ENCODE assay signal across 8 cellular contexts in the genomic region with DNA sequence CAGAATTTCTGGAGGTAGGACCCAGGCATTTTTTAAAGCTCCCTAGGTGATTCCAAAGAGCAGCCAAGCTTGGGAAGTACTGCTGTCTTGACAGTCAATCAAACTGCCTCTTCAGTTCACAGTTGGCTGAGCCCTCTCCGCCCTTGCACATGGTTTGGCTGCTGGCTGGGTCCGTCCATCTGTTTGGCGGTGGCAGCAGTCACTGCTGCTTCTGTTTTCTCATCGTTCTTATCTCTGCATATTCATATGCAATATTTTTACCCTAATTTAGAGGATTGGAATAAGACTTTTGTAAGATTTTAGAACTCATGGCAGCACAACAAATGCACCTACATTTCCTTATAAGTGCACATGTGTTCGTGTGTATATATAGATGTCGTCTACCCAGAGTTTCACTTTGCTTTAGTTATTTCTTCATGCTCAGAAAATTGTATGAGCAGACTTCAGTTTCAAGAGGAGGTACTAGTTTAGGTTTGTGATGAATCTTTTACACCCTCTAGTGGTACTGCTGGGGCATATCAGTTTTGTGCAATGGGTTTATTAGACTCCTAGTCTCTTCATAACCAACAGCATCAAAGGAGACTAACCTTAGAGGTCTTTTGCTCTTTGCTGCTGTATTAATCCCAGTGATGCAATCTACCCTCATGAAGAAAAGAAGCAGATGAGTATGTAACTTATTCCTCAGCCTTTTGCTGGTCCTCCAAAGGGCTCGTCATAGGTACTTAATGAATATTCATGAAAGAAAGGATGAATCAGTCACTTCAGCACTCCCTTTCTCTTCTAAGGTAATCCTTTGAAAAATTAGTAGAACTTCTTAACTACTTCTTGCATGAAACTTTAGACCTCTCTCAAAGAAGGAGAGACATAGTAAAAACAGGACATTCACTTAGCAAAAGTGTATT. TPM values are rescaled to one million over a fixed set of nuclear protein-coding genes. Genes with fewer than 3 reads are reported as not detected.
DNase-seq lines count a peak whose midpoint lies in the region; ATAC-seq, FAIRE-seq and TF ChIP-seq lines count a peak whose summit lies in the region.

No MANE protein-coding gene starts in this region.

- RAD21 ChIA-PET in GM12878 (lab: Charles Lee; ENCODE audit: unreplicated experiment), result interaction anchor here (1.0 to 4.5 kb wide), 2 partner anchors 561 to 565 kb away, joined by 4 to 29 read pairs; no protein-coding TSS in a partner anchor

- H3K36me3 ChIP-seq in GM12878 (ENCODE audit: control insufficient read depth in 2 of 2, insufficient read depth in 2 of 2, low read length in 1 of 2) (no peaks in the 10 kb centered on the region), spleen (no peaks in the 10 kb centered on the region)

- no peak overlapping the region for H3K27ac Mint-ChIP-seq in activated CD8-positive, alpha-beta memory T cell treated with anti-CD3 and anti-CD28 coated beads, Interleukin-2, amount 10 ng/mL, durations not matched to agents 7 days and 5 days

- no peak for TF ChIP-seq POLR2A in GM12878 (IDR thresholded peaks at IDR 0.05; ENCODE audit: low read depth, low read length)
- no peak for TF ChIP-seq POLR2A in spleen (IDR thresholded peaks at IDR 0.05)

- H3K4me1 Mint-ChIP-seq in activated CD8-positive, alpha-beta memory T cell treated with anti-CD3 and anti-CD28 coated beads, Interleukin-2, amount 10 ng/mL, durations not matched to agents 7 days and 5 days, result peaks cover 2% of the 10 kb centered on the region

- H3K27me3 ChIP-seq in GM12878 (replicated peaks in 1 of 2; ENCODE audit: control insufficient read depth in 2 of 2, insufficient read depth in 2 of 2, low read length in 1 of 2) (no peaks in the 10 kb centered on the region), spleen (replicated peaks in 1 of 7) (no peaks in the 10 kb centered on the region)

- DNase-seq in activated CD8-positive, alpha-beta memory T cell treated with anti-CD3 and anti-CD28 coated beads, Interleukin-2, amount 10 ng/mL, durations not matched to agents 7 days and 5 days, result no peak
- DNase-seq in activated CD8-positive, alpha-beta memory T cell treated with anti-CD3 and anti-CD28 coated beads for 24 hours, result no peak
- DNase-seq in HPDE6-E6E7 (ENCODE audit: extremely low spot score), result peak; percentile 49
- peak; percentile 70 for DNase-seq in NCI-H82 treated with DMSO at 0.1 percent for 48 hours (lab: John Stamatoyannopoulos, UW; ENCODE audit: unreplicated experiment)
- DNase-seq in GM12878 (ENCODE audit: low read depth, low spot score), result peak; percentile 53
- peak; percentile 56 for DNase-seq in iPS-NIHi11 (ENCODE audit: low spot score)
- no peak for DNase-seq in spleen

- FAIRE-seq in GM12878 (lab: Jason Lieb, UNC), result peak; percentile 89

- intact Hi-C loops in GM12878 (cut with micrococcal nuclease; ENCODE audit: unreplicated experiment), result loop anchor here (1.0 to 5.0 kb wide), 5 partner anchors 50 to 769 kb away; no protein-coding TSS in a partner anchor
- intact Hi-C loops in spleen (cut with DNase I; ENCODE audit: low total_unique reads), result loop anchor here (10.0 kb wide), 1 partner anchor 766 kb away; no protein-coding TSS in a partner anchor

- H3K4me1 ChIP-seq in GM12878 (ENCODE audit: control insufficient read depth, insufficient read depth, low read length) (peaks cover 24% of the 10 kb centered on the region), spleen (peaks cover 0 to 25% (median 5%) of the 10 kb centered on the region in 6 donors)

- H3K9me3 Mint-ChIP-seq in activated CD8-positive, alpha-beta memory T cell treated with anti-CD3 and anti-CD28 coated beads, Interleukin-2, amount 10 ng/mL, durations not matched to agents 7 days and 5 days (ENCODE audit: low read depth), result no peaks in the 10 kb centered on the region

- CTCF ChIA-PET in activated CD8-positive, alpha-beta memory T cell treated with anti-CD3 and anti-CD28 coated beads, Interleukin-2, amount 10 ng/mL, durations not matched to agents 7 days and 5 days (lab: Charles Lee), result no interaction called here
- CTCF ChIA-PET in GM12878 (lab: Yijun Ruan, JAX), result interaction anchor here (0.8 to 6.0 kb wide), 13 partner anchors 12 to 771 kb away, joined by 3 to 41 read pairs (median 5); no protein-coding TSS in a partner anchor

- H4K20me1 ChIP-seq in GM12878 (ENCODE audit: control insufficient read depth, insufficient read depth), result no peaks in the 10 kb centered on the region

- 1% methylated on average over 7 of the region's 7 CpGs for WGBS in GM12878 (ENCODE audit: insufficient coverage, insufficient replicate concordance, low lambda C conversion rate, missing lambda C conversion rate)
- 23 to 30% (median 29%) methylated on average over 7 of the region's 7 CpGs for WGBS in spleen, 5 donors

- BruUV-seq in GM12878 (replicated peaks; lab: Mats Ljungman, UMichigan), result no TSS peak

- no peak overlapping the region for H3K27ac ChIP-seq in GM12878 (ENCODE audit: control insufficient read depth, insufficient read depth)
- H3K27ac ChIP-seq in spleen, result peak overlapping the region in 1 of 8 donors; percentile 9

- SMC1A ChIA-PET in GM12878 (lab: Charles Lee; ENCODE audit: uncharacterized antibody, unreplicated experiment), result interaction anchor here (0.6 to 2.6 kb wide), 10 partner anchors 42 to 770 kb away, joined by 3 to 25 read pairs (median 4); no protein-coding TSS in a partner anchor

- H3K27me3 Mint-ChIP-seq in activated CD8-positive, alpha-beta memory T cell treated with anti-CD3 and anti-CD28 coated beads, Interleukin-2, amount 10 ng/mL, durations not matched to agents 7 days and 5 days, result peaks cover 2% of the 10 kb centered on the region

- peak overlapping the region; percentile 63 for H3K4me2 ChIP-seq in GM12878 (ENCODE audit: control insufficient read depth, insufficient read depth)

- peak; percentile 97 for TF ChIP-seq RAD21 in GM12878 (IDR thresholded peaks at IDR 0.05; ENCODE audit: insufficient read depth, low read depth, low read length)

- peak overlapping the region; percentile 56 for H2AFZ ChIP-seq in GM12878 (ENCODE audit: control insufficient read depth, low read depth, low read length)

- no peaks in the 10 kb centered on the region for H3K9me3 ChIP-seq in GM12878 (replicated peaks; ENCODE audit: control insufficient read depth, insufficient read depth, low read length)
- H3K9me3 ChIP-seq in spleen, result no peaks in the 10 kb centered on the region

- no peak for TF ChIP-seq EP300 in GM12878 (IDR thresholded peaks at IDR 0.05; ENCODE audit: borderline replicate concordance in 1 of 2, control insufficient read depth in 1 of 2, low read depth in 2 of 2, low read length in 2 of 2)

- no peaks in the 10 kb centered on the region for H3K79me2 ChIP-seq in GM12878 (ENCODE audit: control insufficient read depth, insufficient read depth, low read length)

- peak; percentile 79 to 91 (median 85) for TF ChIP-seq CTCF in GM12878 (IDR thresholded peaks at IDR 0.05 in 2 of 3, conservative IDR thresholded peaks at IDR 0.05 in 1 of 3; ENCODE audit: control insufficient read depth in 2 of 3, extremely low read depth in 1 of 3, insufficient read depth in 1 of 3, low read depth in 3 of 3, low read length in 3 of 3)
- peak; percentile 54 to 81 (median 77) for TF ChIP-seq CTCF in spleen (IDR thresholded peaks at IDR 0.05 in 8 of 11, conservative IDR thresholded peaks at IDR 0.05 in 3 of 11)

- in situ Hi-C loops in GM12878 (cut with MboI), result loop anchor here (5.0 kb wide), 1 partner anchor 564 kb away; no protein-coding TSS in a partner anchor

- POLR2A ChIA-PET in GM12878 (lab: Charles Lee), result no interaction called here

- no peak overlapping the region for H3K9ac ChIP-seq in GM12878 (ENCODE audit: control insufficient read depth, insufficient read depth, low read length)

- H3K4me3 Mint-ChIP-seq in activated CD8-positive, alpha-beta memory T cell treated with anti-CD3 and anti-CD28 coated beads, Interleukin-2, amount 10 ng/mL, durations not matched to agents 7 days and 5 days, result no peak overlapping the region

- H3K4me3 ChIP-seq in GM12878 (peak overlapping the region; percentile 25; the same call in 1 of the 2 replicates), spleen (peak overlapping the region in 5 of 8 donors; percentile 8 to 55 (median 10))

- peak; percentile 78 for ATAC-seq in activated CD8-positive, alpha-beta memory T cell treated with anti-CD3 and anti-CD28 coated beads, Interleukin-2, amount 10 ng/mL, durations not matched to agents 7 days and 5 days
- ATAC-seq in GM21526 (IDR thresholded peaks at IDR 0.05; ENCODE audit: low FRiP score, unreplicated experiment) (peak; percentile 83), GM12878 (peak; percentile 94)

- no peaks in the 10 kb centered on the region for H3K36me3 Mint-ChIP-seq in activated CD8-positive, alpha-beta memory T cell treated with anti-CD3 and anti-CD28 coated beads, Interleukin-2, amount 10 ng/mL, durations not matched to agents 7 days and 5 days

TF ChIP-seq in GM12878, 131 proteins besides CTCF, POLR2A, EP300 and RAD21 (continues in another document):
- TF ChIP-seq PAX5 (IDR thresholded peaks at IDR 0.05; ENCODE audit: borderline replicate concordance, low read depth, low read length) (peak; percentile 78; the same call in 1 of the 2 replicates), ATF7 (IDR thresholded peaks at IDR 0.05; ENCODE audit: low read depth) (no peak)

RNA-seq across cellular contexts. Expression of a gene that starts 44.3 kb away (rescaled TPM):
- total RNA-seq in activated CD8-positive, alpha-beta memory T cell treated with anti-CD3 and anti-CD28 coated beads, Interleukin-2, amount 10 ng/mL, durations not matched to agents 7 days and 5 days, result under 1 TPM in 1 of 2 experiments, not detected in 1; 0.67 TPM
- not detected in 2 replicates for total RNA-seq in GM12878 (2013; cell fraction: nucleolus; rRNA removed)
- total RNA-seq in GM12878 (2014; rRNA removed) (not detected in 2 replicates), GM12878 (2014; rRNA removed; fragmentation: Illumina TruSeq; extraction: Trizol) (not detected in 2 replicates), GM12878 (2021) (not detected in 2 replicates), spleen (not detected)
- not detected for polyA plus RNA-seq in GM12878 (2011; ENCODE audit: low read depth)
- polyA plus RNA-seq in GM12878 (2011; rRNA removed) (0.12 TPM in 1 of 2 replicates, not detected in the other), GM12878 (2014; fragmentation: Illumina TruSeq; extraction: Trizol) (0.21 TPM in 1 of 2 replicates, not detected in the other), GM12878 (2014; fragmentation: Nextera tagmentation; extraction: Ambion mirVana) (under 1 TPM; 0.13 to 0.37 TPM), GM12878 (2014; rRNA removed) (0.27 TPM in 1 of 2 replicates, not detected in the other), GM12878 (2016; fragmentation: Nextera tagmentation; extraction: Ambion mirVana) (under 1 TPM in 1 of 2 experiments, not detected in 1; 0.33 TPM), spleen (not detected)
- 0.13 and 0.19 TPM in 2 replicates for polyA plus RNA-seq in GM12878 (2011; cell fraction: cytosol; rRNA removed)
- polyA plus RNA-seq in GM12878 (2011; cell fraction: nucleus; rRNA removed), result 0.37 TPM in 1 of 2 replicates, not detected in the other
- polyA plus RNA-seq in GM12878 (2012), result 0.28 TPM in 1 of 2 replicates, not detected in the other
- not detected in 2 replicates for polyA minus RNA-seq in GM12878 (2011; rRNA and poly(A)+ RNA removed)
- not detected in 2 replicates for polyA minus RNA-seq in GM12878 (2011; cell fraction: cytosol; rRNA and poly(A)+ RNA removed)
- not detected in 2 replicates for polyA minus RNA-seq in GM12878 (2011; cell fraction: nucleus; rRNA and poly(A)+ RNA removed)

Comparison
In these comparisons a context has a peak if more than half of its experiments do, and no peak if none do; other contexts are left out.
1. DNase-seq: peak in HPDE6-E6E7 (single experiment), NCI-H82 treated with DMSO at 0.1 percent for 48 hours (single experiment), GM12878 (single experiment) and iPS-NIHi11 (single experiment); none in activated CD8-positive, alpha-beta memory T cell treated with anti-CD3 and anti-CD28 coated beads, Interleukin-2, amount 10 ng/mL, durations not matched to agents 7 days and 5 days (single experiment), activated CD8-positive, alpha-beta memory T cell treated with anti-CD3 and anti-CD28 coated beads for 24 hours (single experiment) and spleen (single experiment).
2. Peak in every context shown above with its lines, with median percentiles within 50 percentile points of each other: ATAC-seq.